In genomic region chr12:66301944-66302826, GRCh38 we compare ENCODE assay signal across 8 cellular contexts. TPM values are rescaled to one million over a fixed set of nuclear protein-coding genes. Genes with fewer than 3 reads are reported as not detected.
DNase-seq lines count a peak whose midpoint lies in the region; ATAC-seq and TF ChIP-seq lines count a peak whose summit lies in the region.

Gene HELB (plus strand): TSS chr12:66302493. CDS start chr12:66302604, 111 bp downstream.

- no peaks in the 10 kb centered on the region for H3K27me3 ChIP-seq in testis

- peaks cover 27 to 42% of the 10 kb centered on the region in 2 donors for H3K36me3 Mint-ChIP-seq in activated naive CD4-positive, alpha-beta T cell treated with anti-CD3 and anti-CD28 coated beads, Interleukin-2, amount 50 U/mL, for 72 hours
- H3K36me3 Mint-ChIP-seq in glutamatergic neuron (ENCODE audit: unreplicated experiment) = no peaks in the 10 kb centered on the region

- no peaks in the 10 kb centered on the region for H3K9me3 ChIP-seq in testis

- ATAC-seq in HG02678 (IDR thresholded peaks at IDR 0.05; ENCODE audit: unreplicated experiment) = peak; percentile 90
- ATAC-seq in activated naive CD4-positive, alpha-beta T cell treated with anti-CD3 and anti-CD28 coated beads, Interleukin-2, amount 50 U/mL, for 72 hours = peak; percentile 85 to 88
- ATAC-seq in omental fat pad (ENCODE audit: low FRiP score) = peak; percentile 98

- no peaks in the 10 kb centered on the region for H3K36me3 ChIP-seq in testis (ENCODE audit: low read depth, missing control alignments)

- H3K4me1 Mint-ChIP-seq in glutamatergic neuron (ENCODE audit: low read depth, unreplicated experiment) = peaks cover 10% of the 10 kb centered on the region

- H3K27ac Mint-ChIP-seq in activated naive CD4-positive, alpha-beta T cell treated with anti-CD3 and anti-CD28 coated beads, Interleukin-2, amount 50 U/mL, for 72 hours = peak within 1 kb of the TSS; percentile 99 to 100
- H3K27ac Mint-ChIP-seq in glutamatergic neuron (ENCODE audit: unreplicated experiment) = peak within 1 kb of the TSS; percentile 87

- WGBS in testis, 2 donors = 0 to 1% methylated on average over 38 to 44 of the region's 45 CpGs

- intact Hi-C loops in testis (cut with DNase I; ENCODE audit: low total_unique reads) = no loop called here

- peak within 1 kb of the TSS; percentile 99 for H3K4me3 Mint-ChIP-seq in glutamatergic neuron (ENCODE audit: unreplicated experiment)

- TF ChIP-seq POLR2A in testis (IDR thresholded peaks at IDR 0.05) = no peak

- H3K4me3 ChIP-seq in GM12864 (ENCODE audit: low read depth, low read length) = peak within 1 kb of the TSS; percentile 85
- H3K4me3 ChIP-seq in testis = peak within 1 kb of the TSS; percentile 64 to 80

- DNase-seq in GM12864 (ENCODE audit: low read depth) (peak; percentile 94), NCI-H1105 treated with DMSO at 0.1 percent for 48 hours (lab: John Stamatoyannopoulos, UW) (peak; percentile 96), SKM-1 treated with dmso at 0.1 percent for 144 hours (lab: John Stamatoyannopoulos, UW; ENCODE audit: unreplicated experiment) (peak; percentile 71), glutamatergic neuron (peak; percentile 98), omental fat pad (ENCODE audit: low spot score) (peak; percentile 98), testis (peak; percentile 99)
- DNase-seq in activated naive CD4-positive, alpha-beta T cell treated with anti-CD3 and anti-CD28 coated beads, Interleukin-2, amount 50 U/mL, for 72 hours (ENCODE audit: low spot score in 2 of 2) = peak; percentile 94 to 95

- peak within 1 kb of the TSS; percentile 46 to 70 for H3K27ac ChIP-seq in testis

- no peaks in the 10 kb centered on the region for H3K9me3 Mint-ChIP-seq in activated naive CD4-positive, alpha-beta T cell treated with anti-CD3 and anti-CD28 coated beads, Interleukin-2, amount 50 U/mL, for 72 hours
- H3K9me3 Mint-ChIP-seq in glutamatergic neuron (ENCODE audit: unreplicated experiment) = peaks cover 1% of the 10 kb centered on the region

- H3K4me1 ChIP-seq in testis = peaks cover 9% of the 10 kb centered on the region

- H3K27me3 Mint-ChIP-seq in glutamatergic neuron (ENCODE audit: unreplicated experiment) = peaks cover 2% of the 10 kb centered on the region

- TF ChIP-seq CTCF in GM12864 (IDR thresholded peaks at IDR 0.05; ENCODE audit: low read depth, low read length, missing control alignments) = no peak
- no peak for TF ChIP-seq CTCF in glutamatergic neuron (IDR thresholded peaks at IDR 0.05; ENCODE audit: partially characterized antibody, unreplicated experiment)
- TF ChIP-seq CTCF in omental fat pad (IDR thresholded peaks at IDR 0.05) = no peak
- TF ChIP-seq CTCF in testis (IDR thresholded peaks at IDR 0.05) = no peak

RNA-seq across cellular contexts. Expression of gene HELB, which starts in this region (rescaled TPM):
- 10 to 100 TPM; 29.4 to 45.9 TPM for total RNA-seq in activated naive CD4-positive, alpha-beta T cell treated with anti-CD3 and anti-CD28 coated beads, Interleukin-2, amount 50 U/mL, for 72 hours
- total RNA-seq in glutamatergic neuron (ENCODE audit: unreplicated experiment) (8.9 TPM), omental fat pad (10 to 100 TPM in 2 of 4 donors, 1 to 10 TPM in 2; 5.0 to 11.3 (median 9.4) TPM), testis (1 to 10 TPM; 5.9 to 6.3 TPM)
- 1.0 TPM for polyA plus RNA-seq in testis (ENCODE audit: insufficient read depth, low read depth, low replicate concordance)

Comparison
In these comparisons a context has a peak if more than half of its experiments do, and no peak if none do; other contexts are left out.
1. Peak in every context shown above with its lines: DNase-seq, ATAC-seq, H3K4me3 ChIP-seq and H3K27ac ChIP-seq.